9 cellular contexts compared by ENCODE assay signal in the genomic region with DNA sequence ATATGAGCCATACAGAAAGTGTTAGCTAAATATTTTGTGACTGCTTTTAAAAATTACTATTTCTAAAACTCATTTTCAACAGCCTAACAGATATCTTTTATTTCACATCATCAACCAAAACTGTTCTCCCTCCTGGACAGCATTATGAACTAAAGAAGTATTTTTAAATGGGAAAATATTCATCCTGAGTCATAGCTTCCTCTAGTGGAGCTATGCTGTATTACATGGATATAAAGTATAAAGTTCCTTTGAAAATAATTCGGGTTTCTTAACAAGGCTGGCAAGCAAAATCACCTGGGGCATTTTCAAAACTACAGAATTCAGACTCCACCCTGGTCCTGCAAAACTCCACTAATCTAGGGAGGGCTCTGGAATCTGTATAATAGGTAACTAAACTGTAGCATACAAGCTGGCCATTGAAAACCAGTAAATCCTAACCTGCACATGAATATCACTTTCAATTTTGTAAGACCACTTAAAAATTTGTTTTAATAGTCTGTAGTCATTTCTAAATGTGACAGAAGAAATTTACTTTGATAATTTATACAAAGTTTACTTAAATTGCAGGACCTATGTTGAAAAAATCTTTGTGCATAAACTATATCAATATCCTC. TPM values are rescaled to one million over a fixed set of nuclear protein-coding genes. Genes with fewer than 3 reads are reported as not detected.
A peak's percentile ranks its signal among the peaks of the same experiment; 100 is the strongest.
DNase-seq lines count a peak whose midpoint lies in the region; ATAC-seq and TF ChIP-seq lines count a peak whose summit lies in the region.
"Had no signal": no experiment of that assay in that cellular context is flagged by ENCODE, and none has a peak within 500 bp of the region (broad histone marks: within the 10 kb centered on the region; RNA-seq: fewer than 3 reads in every experiment).

No MANE protein-coding gene starts in this region.

- TF ChIP-seq CTCF in Panc1 (IDR thresholded peaks at IDR 0.05) = peak; percentile 93; the same call in 1 of the 2 replicates
- TF ChIP-seq CTCF in fibroblast of villous mesenchyme (IDR thresholded peaks at IDR 0.05; ENCODE audit: insufficient read depth, low read depth, low read length) = peak; percentile 84
- TF ChIP-seq CTCF in transverse colon (IDR thresholded peaks at IDR 0.05) = peak; percentile 72 to 86 (median 84)

- H3K4me3 ChIP-seq in Panc1 (ENCODE audit: low read depth in 2 of 2, low read length in 2 of 2) (no peak overlapping the region), fibroblast of villous mesenchyme (ENCODE audit: low read depth, low read length) (no peak overlapping the region), transverse colon (no peak overlapping the region)

- TF ChIP-seq EP300 in transverse colon (IDR thresholded peaks at IDR 0.05; ENCODE audit: low read depth) = no peak

- intact Hi-C loops in Panc1 (cut with micrococcal nuclease; ENCODE audit: unreplicated experiment) (loop anchor here (1.0 kb wide), 1 partner anchor 99 kb away; no protein-coding TSS in a partner anchor), transverse colon (cut with DNase I; ENCODE audit: low total_unique reads) (no loop called here)

- H3K36me3 ChIP-seq in Panc1 (ENCODE audit: control insufficient read depth, insufficient read depth, low read length) (no peaks in the 10 kb centered on the region), transverse colon (no peaks in the 10 kb centered on the region)

- peaks cover 20 to 22% of the 10 kb centered on the region in 2 donors for H3K27me3 Mint-ChIP-seq in T-cell

- in situ Hi-C loops in Panc1 (cut with HindIII; ENCODE audit: low pct_unique_long_range_greater_than_20kb, low sequenced_read_pairs) (no loop called here), transverse colon (cut with MboI; ENCODE audit: low pct_ligation_motif_present in 1 of 4, low pct_unique_long_range_greater_than_20kb in 1 of 4, low sequenced_read_pairs in 3 of 4) (loop anchor here in 2 of 4 donors (5.0 to 10.0 kb wide), 2 partner anchors 99 to 102 kb away; no protein-coding TSS in a partner anchor)

- no peak overlapping the region for H3K4me3 Mint-ChIP-seq in T-cell
- H3K4me3 Mint-ChIP-seq: CD4-positive, CD25-positive, alpha-beta regulatory T cell had no signal

- TF ChIP-seq POLR2A in transverse colon (IDR thresholded peaks at IDR 0.05) = no peak

- H3K27ac ChIP-seq in Panc1 (ENCODE audit: low read length) (no peak overlapping the region), transverse colon (no peak overlapping the region)

- no TSS peak for BruUV-seq in Panc1 (replicated peaks; lab: Mats Ljungman, UMichigan)

- H3K9me3 ChIP-seq in Panc1 (ENCODE audit: control insufficient read depth, insufficient read depth, low read depth, low read length) (no peaks in the 10 kb centered on the region), transverse colon (no peaks in the 10 kb centered on the region)

- WGBS in transverse colon (ENCODE audit: low coverage in 1 of 2), 2 donors = 30 to 41% methylated on average over 1 of the region's 1 CpG

- CTCF ChIA-PET in Panc1 (lab: Charles Lee) (interaction anchor here (0.9 to 1.2 kb wide), 3 partner anchors 56 to 99 kb away, joined by 3 to 14 read pairs (median 4); no protein-coding TSS in a partner anchor), T-cell (lab: Charles Lee) (interaction anchor here (0.7 to 1.0 kb wide), 2 partner anchors 15 to 40 kb away, joined by 3 to 4 read pairs; no protein-coding TSS in a partner anchor)

- peak; percentile 21 for DNase-seq in NCI-H1436 (lab: John Stamatoyannopoulos, UW)
- DNase-seq in NCI-H1436 treated with DMSO at 0.1 percent for 48 hours (lab: John Stamatoyannopoulos, UW) = no peak
- no peak for DNase-seq in Panc1 (ENCODE audit: low read depth, low spot score)
- peak; percentile 34 for DNase-seq in fibroblast of villous mesenchyme (ENCODE audit: low read depth)
- DNase-seq in transverse colon = no peak
- no peak for DNase-seq in T-cell
- DNase-seq: CD4-positive, CD25-positive, alpha-beta regulatory T cell had no signal

- POLR2A ChIA-PET in Panc1 (lab: Charles Lee) = no interaction called here
- POLR2A ChIA-PET in T-cell (lab: Charles Lee) = no interaction called here

- H3K9me3 Mint-ChIP-seq in T-cell = no peaks in the 10 kb centered on the region
- H3K9me3 Mint-ChIP-seq: CD4-positive, CD25-positive, alpha-beta regulatory T cell had no signal

- peaks cover 8% of the 10 kb centered on the region; the same call in 1 of the 2 replicates for H3K4me1 ChIP-seq in Panc1 (ENCODE audit: control insufficient read depth, insufficient read depth, low read length)
- H3K4me1 ChIP-seq in transverse colon = no peaks in the 10 kb centered on the region

- no peaks in the 10 kb centered on the region for H3K4me1 Mint-ChIP-seq in T-cell
- H3K4me1 Mint-ChIP-seq: CD4-positive, CD25-positive, alpha-beta regulatory T cell had no signal

- peaks cover 3% of the 10 kb centered on the region; the same call in 1 of the 2 replicates for H3K27me3 ChIP-seq in Panc1 (ENCODE audit: control insufficient read depth, insufficient read depth, low read length)
- no peaks in the 10 kb centered on the region for H3K27me3 ChIP-seq in transverse colon

- ATAC-seq in HG03159 (IDR thresholded peaks at IDR 0.05; ENCODE audit: unreplicated experiment) (peak; percentile 48), Panc1 (peak; percentile 73; the same call in 1 of the 2 replicates), T-cell (replicated peaks in 1 of 4) (no peak), HG02973 (IDR thresholded peaks at IDR 0.05; ENCODE audit: unreplicated experiment) (no peak)

- H3K27ac Mint-ChIP-seq in T-cell = no peak overlapping the region
- H3K27ac Mint-ChIP-seq: CD4-positive, CD25-positive, alpha-beta regulatory T cell had no signal

- no peaks in the 10 kb centered on the region for H3K36me3 Mint-ChIP-seq in T-cell
- H3K36me3 Mint-ChIP-seq: CD4-positive, CD25-positive, alpha-beta regulatory T cell had no signal

RNA-seq across cellular contexts. Expression of a gene that starts 53.5 kb away (rescaled TPM):
- total RNA-seq in Panc1 (2021; ENCODE audit: unreplicated experiment) = 5.6 TPM
- 1.1 TPM for polyA plus RNA-seq in Panc1 (2012; ENCODE audit: insufficient read length)
- total RNA-seq in fibroblast of villous mesenchyme = 3.9 and 4.3 TPM in 2 replicates
- 100 to 1,000 TPM in 2 of 4 donors, 10 to 100 TPM in 2; 62.3 to 125 (median 86.4) TPM for total RNA-seq in transverse colon
- under 1 TPM in 4 of 5 donors, not detected in 1; 0.05 to 0.57 (median 0.14) TPM for total RNA-seq in T-cell
- total RNA-seq: CD4-positive, CD25-positive, alpha-beta regulatory T cell had no signal

Comparison
In these comparisons a context has a peak if more than half of its experiments do, and no peak if none do; other contexts are left out.
1. DNase-seq: peak in NCI-H1436 (single experiment) and fibroblast of villous mesenchyme (single experiment); none in NCI-H1436 treated with DMSO at 0.1 percent for 48 hours (single experiment), Panc1 (single experiment), transverse colon (single experiment) and T-cell (0 of 34).
2. ATAC-seq: peak in HG03159 (single experiment) and Panc1 (single experiment); none in T-cell (0 of 4) and HG02973 (single experiment).
3. Peak in every context shown above with its lines, with median percentiles within 50 percentile points of each other: CTCF ChIP-seq.